Comparison of ENCODE assay signal across 8 cellular contexts in the genomic region with DNA sequence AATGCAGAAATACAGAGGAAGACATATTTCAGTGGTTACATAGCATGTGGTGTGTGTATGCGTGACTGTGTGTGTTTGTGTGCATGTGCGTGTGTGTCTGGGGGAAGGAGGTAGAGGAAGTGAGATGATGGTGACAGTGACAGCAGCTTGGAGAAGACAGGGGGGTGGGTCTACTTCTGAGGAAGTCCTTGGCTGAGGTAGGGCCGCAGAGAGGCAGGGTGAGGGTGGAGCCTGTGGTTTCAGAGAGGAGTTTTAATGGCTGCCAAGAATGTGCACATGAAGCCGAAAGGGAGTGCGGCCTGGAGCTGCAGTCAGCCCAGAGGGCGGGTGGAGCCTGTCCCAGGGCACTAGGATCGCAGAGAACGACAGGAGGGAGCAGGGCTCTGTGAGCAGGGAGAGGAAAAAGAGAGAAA. TPM values are rescaled to one million over a fixed set of nuclear protein-coding genes. Genes with fewer than 3 reads are reported as not detected.
DNase-seq lines count a peak whose midpoint lies in the region; ATAC-seq, FAIRE-seq and TF ChIP-seq lines count a peak whose summit lies in the region.

No MANE protein-coding gene starts in this region.

- no peaks in the 10 kb centered on the region for H3K27me3 Mint-ChIP-seq in T-helper 17 cell
- H3K27me3 Mint-ChIP-seq in astrocyte (ENCODE audit: low read depth, unreplicated experiment) = no peaks in the 10 kb centered on the region

- no peak overlapping the region for H3K27ac ChIP-seq in astrocyte (ENCODE audit: low read depth, low read length)
- peak overlapping the region in 1 of 2 donors; percentile 54 for H3K27ac ChIP-seq in coronary artery

- H3K4me3 ChIP-seq in astrocyte (ENCODE audit: insufficient read depth, low read depth, low read length) = peak overlapping the region; percentile 31
- no peak overlapping the region for H3K4me3 ChIP-seq in coronary artery

- peak overlapping the region; percentile 74 for H3K4me2 ChIP-seq in astrocyte (ENCODE audit: low read length)

- peak overlapping the region; percentile 42 for H3K9ac ChIP-seq in astrocyte (ENCODE audit: low read length)

- peak; percentile 97 for ATAC-seq in GM21423 (IDR thresholded peaks at IDR 0.05; ENCODE audit: unreplicated experiment)
- ATAC-seq in T-helper 17 cell = peak; percentile 100
- ATAC-seq in left lobe of liver = peak; percentile 63

- H3K9me3 ChIP-seq in T-helper 17 cell (ENCODE audit: control insufficient read depth, low read length, poor library complexity, severe bottlenecking) (no peaks in the 10 kb centered on the region), astrocyte (ENCODE audit: insufficient read depth, low read depth, low read length) (no peaks in the 10 kb centered on the region)

- H3K36me3 Mint-ChIP-seq in T-helper 17 cell (ENCODE audit: low read depth) (peaks cover 2% of the 10 kb centered on the region), astrocyte (ENCODE audit: low read depth, unreplicated experiment) (no peaks in the 10 kb centered on the region)

- peaks cover 3% of the 10 kb centered on the region for H3K9me3 Mint-ChIP-seq in astrocyte (ENCODE audit: unreplicated experiment)

- H3K27ac Mint-ChIP-seq in T-helper 17 cell (peak overlapping the region; percentile 53), astrocyte (ENCODE audit: unreplicated experiment) (peak overlapping the region; percentile 43)

- peaks cover 15% of the 10 kb centered on the region for H3K4me1 Mint-ChIP-seq in T-helper 17 cell
- peaks cover 11% of the 10 kb centered on the region for H3K4me1 Mint-ChIP-seq in astrocyte (ENCODE audit: low read depth, unreplicated experiment)

- no peak for TF ChIP-seq CTCF in astrocyte (IDR thresholded peaks at IDR 0.05; ENCODE audit: insufficient read depth, low read depth, low read length)
- TF ChIP-seq CTCF in coronary artery (IDR thresholded peaks at IDR 0.05) = no peak

- peak overlapping the region; percentile 83 for H2AFZ ChIP-seq in astrocyte (ENCODE audit: low read depth, low read length)

- H3K4me1 ChIP-seq in astrocyte (ENCODE audit: insufficient read depth, low read length) = peaks cover 23% of the 10 kb centered on the region

- no peaks in the 10 kb centered on the region for H3K36me3 ChIP-seq in astrocyte (ENCODE audit: insufficient read depth, low read length)

- H3K4me3 Mint-ChIP-seq in T-helper 17 cell (peak overlapping the region; percentile 84), astrocyte (ENCODE audit: unreplicated experiment) (no peak overlapping the region)

- DNase-seq in DMS153 treated with DMSO at 0.1 percent for 48 hours (lab: John Stamatoyannopoulos, UW; ENCODE audit: unreplicated experiment) (peak; percentile 16), HUDEP-2 (lab: John Stamatoyannopoulos, UW; ENCODE audit: unreplicated experiment in 76 of 76) (peak in 73 of 76 experiments; percentile 39 to 91 (median 72)), T-helper 17 cell (peak; percentile 41 to 68 (median 63)), astrocyte (ENCODE audit: low read depth) (peak; percentile 86), left lobe of liver (ENCODE audit: low spot score) (peak; percentile 54), coronary artery (ENCODE audit: low spot score) (no peak)
- peak; percentile 32 for DNase-seq in stimulated activated CD8-positive, alpha-beta memory T cell treated with anti-CD3 and anti-CD28 coated beads, Interleukin-12 subunit alpha, Interleukin-12 subunit beta, amount 100 ng/mL, for 4 hours (ENCODE audit: low read depth)

- no peaks in the 10 kb centered on the region for H3K79me2 ChIP-seq in astrocyte (ENCODE audit: insufficient read depth, low read length)

- no peaks in the 10 kb centered on the region for H3K27me3 ChIP-seq in astrocyte (ENCODE audit: insufficient read depth, low read length)

- no peak for FAIRE-seq in astrocyte (lab: Jason Lieb, UNC)

- H4K20me1 ChIP-seq in astrocyte (ENCODE audit: insufficient read depth, low read length) = no peaks in the 10 kb centered on the region

RNA-seq across cellular contexts. Expression of a gene that starts 22.7 kb away (rescaled TPM):
- 10 to 100 TPM; 10.0 to 15.9 TPM for total RNA-seq in T-helper 17 cell
- 17.4 and 19.0 TPM in 2 replicates for total RNA-seq in astrocyte
- total RNA-seq in left lobe of liver = 1.4 TPM
